Comparison of ENCODE assay signal across 24 cellular contexts in genomic region chr16:85507342-85507741, GRCh38.
"Had no signal": no experiment of that assay in that cellular context is flagged by ENCODE, and none has a peak within 500 bp of the region (broad histone marks: within the 10 kb centered on the region; RNA-seq: fewer than 3 reads in every experiment).

No MANE protein-coding gene starts in this region.

- H3K36me3 ChIP-seq: breast epithelium, Peyer's patch had no signal

- H3K27me3 Mint-ChIP-seq: activated CD4-positive, alpha-beta T cell treated with anti-CD3 and anti-CD28 coated beads, Interleukin-2, amount 10 ng/mL, durations not matched to agents 24 days and 14 days; activated CD8-positive, alpha-beta memory T cell treated with anti-CD3 and anti-CD28 coated beads, Interleukin-2, amount 10 ng/mL, durations not matched to agents 7 days and 5 days; activated naive CD8-positive, alpha-beta T cell treated with anti-CD3 and anti-CD28 coated beads, Interleukin-2, amount 50 U/mL, for 24 hours had no signal

- H3K27ac ChIP-seq: breast epithelium, Peyer's patch, RWPE1 had no signal

- H3K27me3 ChIP-seq: breast epithelium, Peyer's patch had no signal

- ATAC-seq: activated CD8-positive, alpha-beta memory T cell treated with anti-CD3 and anti-CD28 coated beads, Interleukin-2, amount 10 ng/mL, durations not matched to agents 7 days and 5 days; activated naive CD4-positive, alpha-beta T cell treated with anti-CD3 and anti-CD28 coated beads, Interleukin-2, amount 50 U/mL, for 72 hours; activated naive CD8-positive, alpha-beta T cell treated with anti-CD3 and anti-CD28 coated beads, Interleukin-2, amount 50 U/mL, for 24 hours; activated T-cell treated with anti-CD3 and anti-CD28 coated beads, Interleukin-2, amount 50 U/mL, for 4 hours; HepG2 had no signal

- H3K36me3 Mint-ChIP-seq: activated CD8-positive, alpha-beta memory T cell treated with anti-CD3 and anti-CD28 coated beads, Interleukin-2, amount 10 ng/mL, durations not matched to agents 7 days and 5 days; activated naive CD4-positive, alpha-beta T cell treated with anti-CD3 and anti-CD28 coated beads, Interleukin-2, amount 50 U/mL, for 72 hours had no signal

- DNase-seq: activated B cell treated with CpG ODN at 0.5 μM for 24 hours; activated CD4-positive, alpha-beta T cell treated with anti-CD3 and anti-CD28 coated beads for 1 hour; activated CD4-positive, alpha-beta T cell treated with anti-CD3 and anti-CD28 coated beads, Interleukin-2, amount 10 ng/mL, durations not matched to agents 24 days and 14 days; activated CD4-positive, alpha-beta T cell treated with anti-CD3 and anti-CD28 coated beads, Interleukin-2, amount 50 U/mL, for 48 hours; activated CD8-positive, alpha-beta memory T cell treated with anti-CD3 and anti-CD28 coated beads, Interleukin-2, amount 10 ng/mL, durations not matched to agents 7 days and 5 days; activated effector memory CD4-positive, alpha-beta T cell treated with anti-CD3 and anti-CD28 coated beads, Interleukin-2, amount 50 U/mL, for 16 hours; activated naive CD4-positive, alpha-beta T cell treated with Interleukin-2 at 50 U/mL for 16 hours; activated naive CD8-positive, alpha-beta T cell treated with anti-CD3 and anti-CD28 coated beads, Interleukin-2, amount 50 U/mL, for 24 hours; activated T-cell treated with anti-CD3 and anti-CD28 coated beads, Interleukin-2, amount 50 U/mL, for 4 hours; amygdala; MM.1S; NCI-H146; NCI-H187 treated with DMSO at 0.1 percent for 48 hours; NCI-H2081 treated with DMSO at 0.1 percent for 48 hours; NCI-H446; NCI-H524; Peyer's patch; SHP77 treated with DMSO at 0.1 percent for 48 hours; T-helper 9 cell had no signal

- H3K4me3 ChIP-seq: breast epithelium, Peyer's patch had no signal

- H3K4me3 Mint-ChIP-seq: activated B cell treated with CpG ODN at 0.5 μM for 24 hours; activated CD4-positive, alpha-beta T cell treated with anti-CD3 and anti-CD28 coated beads, Interleukin-2, amount 10 ng/mL, durations not matched to agents 24 days and 14 days; activated CD8-positive, alpha-beta memory T cell treated with anti-CD3 and anti-CD28 coated beads, Interleukin-2, amount 10 ng/mL, durations not matched to agents 7 days and 5 days; activated naive CD8-positive, alpha-beta T cell treated with anti-CD3 and anti-CD28 coated beads, Interleukin-2, amount 50 U/mL, for 24 hours; activated T-cell treated with anti-CD3 and anti-CD28 coated beads, Interleukin-2, amount 50 U/mL, for 4 hours; T-helper 1 cell treated with Interleukin-12 subunit alpha and Interleukin-12 subunit beta and Interleukin-4 antibody, amounts not matched to agents 30 μg/mL and 1 μg/mL, for 36 hours had no signal

- H3K9me3 ChIP-seq: breast epithelium, Peyer's patch had no signal

- H3K27ac Mint-ChIP-seq: activated B cell treated with CpG ODN at 0.5 μM for 24 hours; activated CD4-positive, alpha-beta T cell treated with anti-CD3 and anti-CD28 coated beads, Interleukin-2, amount 10 ng/mL, durations not matched to agents 24 days and 14 days; activated CD8-positive, alpha-beta memory T cell treated with anti-CD3 and anti-CD28 coated beads, Interleukin-2, amount 10 ng/mL, durations not matched to agents 7 days and 5 days; activated naive CD4-positive, alpha-beta T cell treated with anti-CD3 and anti-CD28 coated beads, Interleukin-2, amount 50 U/mL, for 72 hours; activated naive CD8-positive, alpha-beta T cell treated with anti-CD3 and anti-CD28 coated beads, Interleukin-2, amount 50 U/mL, for 24 hours; T-helper 1 cell treated with Interleukin-12 subunit alpha and Interleukin-12 subunit beta and Interleukin-4 antibody, amounts not matched to agents 30 μg/mL and 1 μg/mL, for 36 hours had no signal

- H3K4me1 ChIP-seq: breast epithelium, Peyer's patch had no signal

- H3K9me3 Mint-ChIP-seq: activated B cell treated with CpG ODN at 0.5 μM for 24 hours; activated CD4-positive, alpha-beta T cell treated with anti-CD3 and anti-CD28 coated beads, Interleukin-2, amount 10 ng/mL, durations not matched to agents 24 days and 14 days; activated naive CD4-positive, alpha-beta T cell treated with anti-CD3 and anti-CD28 coated beads, Interleukin-2, amount 50 U/mL, for 72 hours; activated naive CD8-positive, alpha-beta T cell treated with anti-CD3 and anti-CD28 coated beads, Interleukin-2, amount 50 U/mL, for 24 hours; activated T-cell treated with anti-CD3 and anti-CD28 coated beads, Interleukin-2, amount 50 U/mL, for 4 hours; T-helper 1 cell treated with Interleukin-12 subunit alpha and Interleukin-12 subunit beta and Interleukin-4 antibody, amounts not matched to agents 30 μg/mL and 1 μg/mL, for 36 hours had no signal

- H3K4me1 Mint-ChIP-seq: activated B cell treated with CpG ODN at 0.5 μM for 24 hours; activated CD4-positive, alpha-beta T cell treated with anti-CD3 and anti-CD28 coated beads, Interleukin-2, amount 10 ng/mL, durations not matched to agents 24 days and 14 days; activated CD8-positive, alpha-beta memory T cell treated with anti-CD3 and anti-CD28 coated beads, Interleukin-2, amount 10 ng/mL, durations not matched to agents 7 days and 5 days; activated naive CD8-positive, alpha-beta T cell treated with anti-CD3 and anti-CD28 coated beads, Interleukin-2, amount 50 U/mL, for 24 hours had no signal
